ENCODE assay signal across 1 cellular context in genomic region chr20:34516038-34516873, GRCh38.
TF ChIP-seq lines count a peak whose summit lies in the region.

TSS of gene DYNLRB1 (plus strand) at chr20:34516422. CDS start at chr20:34516459, 37 bp downstream.

TF ChIP-seq in HepG2, 621 proteins besides CTCF, POLR2A, EP300 and RAD21 (continued from another document and continues in another):
- TF ChIP-seq, protein P1, sequence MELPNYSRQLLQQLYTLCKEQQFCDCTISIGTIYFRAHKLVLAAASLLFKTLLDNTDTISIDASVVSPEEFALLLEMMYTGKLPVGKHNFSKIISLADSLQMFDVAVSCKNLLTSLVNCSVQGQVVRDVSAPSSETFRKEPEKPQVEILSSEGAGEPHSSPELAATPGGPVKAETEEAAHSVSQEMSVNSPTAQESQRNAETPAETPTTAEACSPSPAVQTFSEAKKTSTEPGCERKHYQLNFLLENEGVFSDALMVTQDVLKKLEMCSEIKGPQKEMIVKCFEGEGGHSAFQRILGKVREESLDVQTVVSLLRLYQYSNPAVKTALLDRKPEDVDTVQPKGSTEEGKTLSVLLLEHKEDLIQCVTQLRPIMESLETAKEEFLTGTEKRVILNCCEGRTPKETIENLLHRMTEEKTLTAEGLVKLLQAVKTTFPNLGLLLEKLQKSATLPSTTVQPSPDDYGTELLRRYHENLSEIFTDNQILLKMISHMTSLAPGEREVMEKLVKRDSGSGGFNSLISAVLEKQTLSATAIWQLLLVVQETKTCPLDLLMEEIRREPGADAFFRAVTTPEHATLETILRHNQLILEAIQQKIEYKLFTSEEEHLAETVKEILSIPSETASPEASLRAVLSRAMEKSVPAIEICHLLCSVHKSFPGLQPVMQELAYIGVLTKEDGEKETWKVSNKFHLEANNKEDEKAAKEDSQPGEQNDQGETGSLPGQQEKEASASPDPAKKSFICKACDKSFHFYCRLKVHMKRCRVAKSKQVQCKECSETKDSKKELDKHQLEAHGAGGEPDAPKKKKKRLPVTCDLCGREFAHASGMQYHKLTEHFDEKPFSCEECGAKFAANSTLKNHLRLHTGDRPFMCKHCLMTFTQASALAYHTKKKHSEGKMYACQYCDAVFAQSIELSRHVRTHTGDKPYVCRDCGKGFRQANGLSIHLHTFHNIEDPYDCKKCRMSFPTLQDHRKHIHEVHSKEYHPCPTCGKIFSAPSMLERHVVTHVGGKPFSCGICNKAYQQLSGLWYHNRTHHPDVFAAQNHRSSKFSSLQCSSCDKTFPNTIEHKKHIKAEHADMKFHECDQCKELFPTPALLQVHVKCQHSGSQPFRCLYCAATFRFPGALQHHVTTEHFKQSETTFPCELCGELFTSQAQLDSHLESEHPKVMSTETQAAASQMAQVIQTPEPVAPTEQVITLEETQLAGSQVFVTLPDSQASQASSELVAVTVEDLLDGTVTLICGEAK (IDR thresholded peaks at IDR 0.05): no peak
- TF ChIP-seq, protein P1 (CRISPR knock-in tag; IDR thresholded peaks at IDR 0.05): peak; percentile 49; the same call in 1 of the 2 replicates
- TF ChIP-seq ZFP90 (CRISPR knock-in tag; IDR thresholded peaks at IDR 0.05; ENCODE audit: borderline replicate concordance): peak; percentile 75
- TF ChIP-seq, protein P2, sequence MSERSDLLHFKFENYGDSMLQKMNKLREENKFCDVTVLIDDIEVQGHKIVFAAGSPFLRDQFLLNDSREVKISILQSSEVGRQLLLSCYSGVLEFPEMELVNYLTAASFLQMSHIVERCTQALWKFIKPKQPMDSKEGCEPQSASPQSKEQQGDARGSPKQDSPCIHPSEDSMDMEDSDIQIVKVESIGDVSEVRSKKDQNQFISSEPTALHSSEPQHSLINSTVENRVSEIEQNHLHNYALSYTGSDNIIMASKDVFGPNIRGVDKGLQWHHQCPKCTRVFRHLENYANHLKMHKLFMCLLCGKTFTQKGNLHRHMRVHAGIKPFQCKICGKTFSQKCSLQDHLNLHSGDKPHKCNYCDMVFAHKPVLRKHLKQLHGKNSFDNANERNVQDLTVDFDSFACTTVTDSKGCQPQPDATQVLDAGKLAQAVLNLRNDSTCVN (CRISPR knock-in tag; IDR thresholded peaks at IDR 0.05; ENCODE audit: borderline replicate concordance): peak; percentile 90
- TF ChIP-seq ATF2 (CRISPR knock-in tag; IDR thresholded peaks at IDR 0.05): peak; percentile 82
- TF ChIP-seq TMF1 (CRISPR knock-in tag; IDR thresholded peaks at IDR 0.05; ENCODE audit: low read depth): peak; percentile 68
- no peak for TF ChIP-seq REXO4 (CRISPR knock-in tag; IDR thresholded peaks at IDR 0.05; ENCODE audit: borderline replicate concordance)
- TF ChIP-seq HOXA7 (CRISPR knock-in tag; IDR thresholded peaks at IDR 0.05): no peak
- TF ChIP-seq ZNF350 (CRISPR knock-in tag; IDR thresholded peaks at IDR 0.05; ENCODE audit: borderline replicate concordance, low read depth): peak; percentile 93
- peak; percentile 90 for TF ChIP-seq PHF20 (CRISPR knock-in tag; IDR thresholded peaks at IDR 0.05)
- TF ChIP-seq ARNT (IDR thresholded peaks at IDR 0.05): no peak
- TF ChIP-seq PHF5A (CRISPR knock-in tag; IDR thresholded peaks at IDR 0.05; ENCODE audit: low read depth, unreplicated experiment): no peak
- TF ChIP-seq MTF2 (CRISPR knock-in tag; IDR thresholded peaks at IDR 0.05; ENCODE audit: borderline replicate concordance): 0 out of 2 replicates have a peak, but pooled peaks have one; percentile 81
- TF ChIP-seq, protein P3, sequence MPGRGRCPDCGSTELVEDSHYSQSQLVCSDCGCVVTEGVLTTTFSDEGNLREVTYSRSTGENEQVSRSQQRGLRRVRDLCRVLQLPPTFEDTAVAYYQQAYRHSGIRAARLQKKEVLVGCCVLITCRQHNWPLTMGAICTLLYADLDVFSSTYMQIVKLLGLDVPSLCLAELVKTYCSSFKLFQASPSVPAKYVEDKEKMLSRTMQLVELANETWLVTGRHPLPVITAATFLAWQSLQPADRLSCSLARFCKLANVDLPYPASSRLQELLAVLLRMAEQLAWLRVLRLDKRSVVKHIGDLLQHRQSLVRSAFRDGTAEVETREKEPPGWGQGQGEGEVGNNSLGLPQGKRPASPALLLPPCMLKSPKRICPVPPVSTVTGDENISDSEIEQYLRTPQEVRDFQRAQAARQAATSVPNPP (CRISPR knock-in tag; IDR thresholded peaks at IDR 0.05): no peak; the same call in 1 of the 2 replicates
- 0 out of 2 replicates have a peak, but pooled peaks have one; percentile 14 for TF ChIP-seq ZSCAN12 (CRISPR knock-in tag; IDR thresholded peaks at IDR 0.05)
- TF ChIP-seq CHD2 (IDR thresholded peaks at IDR 0.05; ENCODE audit: low read depth, low read length): 0 out of 2 replicates have a peak, but pooled peaks have one; percentile 25
- TF ChIP-seq ARNT2 (CRISPR knock-in tag; IDR thresholded peaks at IDR 0.05; ENCODE audit: low read depth): peak; percentile 92; the same call in 1 of the 2 replicates
- TF ChIP-seq ZNF589 (CRISPR knock-in tag; conservative IDR thresholded peaks at IDR 0.05): no peak
- TF ChIP-seq, protein P4, sequence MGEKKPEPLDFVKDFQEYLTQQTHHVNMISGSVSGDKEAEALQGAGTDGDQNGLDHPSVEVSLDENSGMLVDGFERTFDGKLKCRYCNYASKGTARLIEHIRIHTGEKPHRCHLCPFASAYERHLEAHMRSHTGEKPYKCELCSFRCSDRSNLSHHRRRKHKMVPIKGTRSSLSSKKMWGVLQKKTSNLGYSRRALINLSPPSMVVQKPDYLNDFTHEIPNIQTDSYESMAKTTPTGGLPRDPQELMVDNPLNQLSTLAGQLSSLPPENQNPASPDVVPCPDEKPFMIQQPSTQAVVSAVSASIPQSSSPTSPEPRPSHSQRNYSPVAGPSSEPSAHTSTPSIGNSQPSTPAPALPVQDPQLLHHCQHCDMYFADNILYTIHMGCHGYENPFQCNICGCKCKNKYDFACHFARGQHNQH (CRISPR knock-in tag; IDR thresholded peaks at IDR 0.05): peak; percentile 98
- TF ChIP-seq TOE1 (CRISPR knock-in tag; IDR thresholded peaks at IDR 0.05): peak; percentile 65; the same call in 1 of the 2 replicates
- peak; percentile 75; the same call in 1 of the 2 replicates for TF ChIP-seq ZNF431 (CRISPR knock-in tag; IDR thresholded peaks at IDR 0.05; ENCODE audit: borderline replicate concordance, low read depth)
- no peak for TF ChIP-seq THYN1 (CRISPR knock-in tag; IDR thresholded peaks at IDR 0.05; ENCODE audit: borderline replicate concordance, low read depth)
- TF ChIP-seq ZNF24 (IDR thresholded peaks at IDR 0.05): 0 out of 2 replicates have a peak, but pooled peaks have one; percentile 54
- no peak for TF ChIP-seq ZNF703 (CRISPR knock-in tag; IDR thresholded peaks at IDR 0.05; ENCODE audit: borderline replicate concordance)
- TF ChIP-seq, protein P5, sequence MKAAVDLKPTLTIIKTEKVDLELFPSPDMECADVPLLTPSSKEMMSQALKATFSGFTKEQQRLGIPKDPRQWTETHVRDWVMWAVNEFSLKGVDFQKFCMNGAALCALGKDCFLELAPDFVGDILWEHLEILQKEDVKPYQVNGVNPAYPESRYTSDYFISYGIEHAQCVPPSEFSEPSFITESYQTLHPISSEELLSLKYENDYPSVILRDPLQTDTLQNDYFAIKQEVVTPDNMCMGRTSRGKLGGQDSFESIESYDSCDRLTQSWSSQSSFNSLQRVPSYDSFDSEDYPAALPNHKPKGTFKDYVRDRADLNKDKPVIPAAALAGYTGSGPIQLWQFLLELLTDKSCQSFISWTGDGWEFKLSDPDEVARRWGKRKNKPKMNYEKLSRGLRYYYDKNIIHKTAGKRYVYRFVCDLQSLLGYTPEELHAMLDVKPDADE (CRISPR knock-in tag; IDR thresholded peaks at IDR 0.05): no peak
- TF ChIP-seq ZNF280D (CRISPR knock-in tag; IDR thresholded peaks at IDR 0.05): peak; percentile 93
- TF ChIP-seq CREM (IDR thresholded peaks at IDR 0.05): peak; percentile 49
- TF ChIP-seq CREM (CRISPR knock-in tag; IDR thresholded peaks at IDR 0.05): 0 out of 2 replicates have a peak, but pooled peaks have one; percentile 29
- TF ChIP-seq ZNF160 (CRISPR knock-in tag; IDR thresholded peaks at IDR 0.05): peak; percentile 94
- peak; percentile 97 for TF ChIP-seq JARID2 (CRISPR knock-in tag; IDR thresholded peaks at IDR 0.05; ENCODE audit: insufficient replicate concordance)
- TF ChIP-seq KDM3A (CRISPR knock-in tag; IDR thresholded peaks at IDR 0.05; ENCODE audit: low read depth): peak; percentile 88; the same call in 1 of the 2 replicates
- peak; percentile 90; the same call in 1 of the 2 replicates for TF ChIP-seq ZBTB20 (CRISPR knock-in tag; IDR thresholded peaks at IDR 0.05; ENCODE audit: borderline replicate concordance, low read depth)
- TF ChIP-seq, protein P6, sequence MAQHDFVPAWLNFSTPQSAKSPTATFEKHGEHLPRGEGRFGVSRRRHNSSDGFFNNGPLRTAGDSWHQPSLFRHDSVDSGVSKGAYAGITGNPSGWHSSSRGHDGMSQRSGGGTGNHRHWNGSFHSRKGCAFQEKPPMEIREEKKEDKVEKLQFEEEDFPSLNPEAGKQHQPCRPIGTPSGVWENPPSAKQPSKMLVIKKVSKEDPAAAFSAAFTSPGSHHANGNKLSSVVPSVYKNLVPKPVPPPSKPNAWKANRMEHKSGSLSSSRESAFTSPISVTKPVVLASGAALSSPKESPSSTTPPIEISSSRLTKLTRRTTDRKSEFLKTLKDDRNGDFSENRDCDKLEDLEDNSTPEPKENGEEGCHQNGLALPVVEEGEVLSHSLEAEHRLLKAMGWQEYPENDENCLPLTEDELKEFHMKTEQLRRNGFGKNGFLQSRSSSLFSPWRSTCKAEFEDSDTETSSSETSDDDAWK (CRISPR knock-in tag; IDR thresholded peaks at IDR 0.05): no peak
- TF ChIP-seq ZSCAN21 (CRISPR knock-in tag; IDR thresholded peaks at IDR 0.05; ENCODE audit: borderline replicate concordance): peak; percentile 75; the same call in 1 of the 2 replicates
- TF ChIP-seq MXD1 (CRISPR knock-in tag; IDR thresholded peaks at IDR 0.05): peak; percentile 56; the same call in 1 of the 2 replicates
- TF ChIP-seq ZNF713 (CRISPR knock-in tag; IDR thresholded peaks at IDR 0.05): peak; percentile 65; the same call in 1 of the 2 replicates
- TF ChIP-seq KAT2B (IDR thresholded peaks at IDR 0.05; ENCODE audit: borderline replicate concordance, low read depth, low read length): no peak
- TF ChIP-seq PPARG (CRISPR knock-in tag; conservative IDR thresholded peaks at IDR 0.05): peak; percentile 72; the same call in 1 of the 2 replicates
- peak; percentile 97 for TF ChIP-seq KMT2B (CRISPR knock-in tag; IDR thresholded peaks at IDR 0.05)
- TF ChIP-seq NRL (CRISPR knock-in tag; IDR thresholded peaks at IDR 0.05; ENCODE audit: borderline replicate concordance): no peak; the same call in 1 of the 2 replicates
- TF ChIP-seq BORCS8-MEF2B (CRISPR knock-in tag; IDR thresholded peaks at IDR 0.05): peak; percentile 91
- no peak; the same call in 1 of the 2 replicates for TF ChIP-seq ZNF225 (CRISPR knock-in tag; IDR thresholded peaks at IDR 0.05)
